ENCODE assay signal across 1 cellular context in genomic region chr1:41003640-41004220, GRCh38.
A peak's percentile ranks its signal among the peaks of the same experiment; 100 is the strongest.
TF ChIP-seq lines count a peak whose summit lies in the region.

No MANE protein-coding gene starts in this region.

TF ChIP-seq in K562, 482 proteins besides CTCF, POLR2A, EP300 and RAD21 (continued from another document and continues in another):
- TF ChIP-seq ARID3A (IDR thresholded peaks at IDR 0.05; ENCODE audit: borderline replicate concordance, low read depth, low read length), result peak; percentile 57; the same call in 1 of the 2 replicates
- TF ChIP-seq SPI1 (IDR thresholded peaks at IDR 0.05; ENCODE audit: borderline replicate concordance, low read depth, low read length), result peak; percentile 86
- peak; percentile 96 for TF ChIP-seq MEIS2 (IDR thresholded peaks at IDR 0.05; ENCODE audit: partially characterized antibody)
- peak; percentile 97 for TF ChIP-seq MXI1 (IDR thresholded peaks at IDR 0.05; ENCODE audit: low read depth, low read length)
- TF ChIP-seq ZNF740 (CRISPR knock-in tag; IDR thresholded peaks at IDR 0.05), result no peak
- no peak for TF ChIP-seq ZNF740 (tag; IDR thresholded peaks at IDR 0.05)
- TF ChIP-seq ZFP91 (CRISPR knock-in tag; IDR thresholded peaks at IDR 0.05), result no peak
- TF ChIP-seq PHF21A (IDR thresholded peaks at IDR 0.05; ENCODE audit: borderline replicate concordance, low read depth), result no peak; the same call in 1 of the 2 replicates
- peak; percentile 56; the same call in 1 of the 2 replicates for TF ChIP-seq E2F1 (CRISPR knock-in tag; IDR thresholded peaks at IDR 0.05)
- peak; percentile 47; the same call in 1 of the 2 replicates for TF ChIP-seq ETV5 (CRISPR knock-in tag; IDR thresholded peaks at IDR 0.05; ENCODE audit: low read depth)
- TF ChIP-seq MITF (IDR thresholded peaks at IDR 0.05), result peak; percentile 99
- TF ChIP-seq BCLAF1 (IDR thresholded peaks at IDR 0.05; ENCODE audit: borderline replicate concordance in 1 of 2, control insufficient read depth in 1 of 2, low read depth in 2 of 2, low read length in 1 of 2), result 0 out of 4 replicates have a peak, but pooled peaks of 1 of the 2 experiments have one; percentile 73
- TF ChIP-seq GATA2 (CRISPR knock-in tag; IDR thresholded peaks at IDR 0.05), result peak; percentile 98
- TF ChIP-seq DMBX1 (CRISPR knock-in tag; IDR thresholded peaks at IDR 0.05; ENCODE audit: borderline replicate concordance), result peak; percentile 80
- TF ChIP-seq ZBTB2 (IDR thresholded peaks at IDR 0.05), result peak; percentile 46; the same call in 1 of the 2 replicates
- peak; percentile 90 for TF ChIP-seq ZNF24 (IDR thresholded peaks at IDR 0.05)
- TF ChIP-seq POLR2AphosphoS5 (IDR thresholded peaks at IDR 0.05; ENCODE audit: control insufficient read depth, insufficient read depth, low read depth, low read length), result peak; percentile 98
- no peak for TF ChIP-seq SLC30A9 (CRISPR knock-in tag; IDR thresholded peaks at IDR 0.05)
- TF ChIP-seq FOSL1 (tag; conservative IDR thresholded peaks at IDR 0.05), result peak; percentile 95
- TF ChIP-seq ZKSCAN8 (CRISPR knock-in tag; IDR thresholded peaks at IDR 0.05), result peak; percentile 53; the same call in 1 of the 2 replicates
- TF ChIP-seq UBTF (IDR thresholded peaks at IDR 0.05; ENCODE audit: borderline replicate concordance in 1 of 2, low read depth in 2 of 2, low read length in 2 of 2), result 0 out of 4 replicates have a peak, but pooled peaks of 1 of the 2 experiments have one; percentile 59
- peak; percentile 98 for TF ChIP-seq MYNN (IDR thresholded peaks at IDR 0.05)
- no peak for TF ChIP-seq MYNN (CRISPR knock-in tag; IDR thresholded peaks at IDR 0.05)
- TF ChIP-seq ZNF324 (CRISPR knock-in tag; IDR thresholded peaks at IDR 0.05), result no peak
- TF ChIP-seq MTA3 (IDR thresholded peaks at IDR 0.05; ENCODE audit: borderline replicate concordance), result peak; percentile 92
- no peak for TF ChIP-seq HIVEP1 (CRISPR knock-in tag; IDR thresholded peaks at IDR 0.05)
- TF ChIP-seq ZNF175 (CRISPR knock-in tag; IDR thresholded peaks at IDR 0.05; ENCODE audit: low read depth), result peak; percentile 83; the same call in 1 of the 2 replicates
- peak; percentile 65; the same call in 1 of the 2 replicates for TF ChIP-seq HOXB6 (CRISPR knock-in tag; IDR thresholded peaks at IDR 0.05; ENCODE audit: borderline replicate concordance)
- TF ChIP-seq ZNF232 (CRISPR knock-in tag; IDR thresholded peaks at IDR 0.05), result no peak
- TF ChIP-seq ETS2 (tag; IDR thresholded peaks at IDR 0.05; ENCODE audit: borderline replicate concordance, poor library complexity, severe bottlenecking), result no peak
- TF ChIP-seq PKNOX1 (IDR thresholded peaks at IDR 0.05), result peak; percentile 87
- peak; percentile 96 for TF ChIP-seq RNF2 (IDR thresholded peaks at IDR 0.05)
- TF ChIP-seq NCOA1 (IDR thresholded peaks at IDR 0.05; ENCODE audit: low read depth), result peak; percentile 76
- TF ChIP-seq ZNF592 (IDR thresholded peaks at IDR 0.05), result peak; percentile 90
- TF ChIP-seq NR2C1 (IDR thresholded peaks at IDR 0.05), result peak; percentile 26; the same call in 1 of the 2 replicates
- TF ChIP-seq NR2C1 (tag; IDR thresholded peaks at IDR 0.05), result no peak
- peak; percentile 99 to 100 for TF ChIP-seq SIN3A (IDR thresholded peaks at IDR 0.05; ENCODE audit: borderline replicate concordance in 2 of 2, control insufficient read depth in 1 of 2, low read depth in 2 of 2, low read length in 2 of 2)
- TF ChIP-seq MYC (IDR thresholded peaks at IDR 0.05; ENCODE audit: low read depth, low read length), result peak; percentile 98
- no peak for TF ChIP-seq MYC (CRISPR knock-in tag; IDR thresholded peaks at IDR 0.05; ENCODE audit: borderline replicate concordance, low read depth)
- no peak for TF ChIP-seq RBM17 (IDR thresholded peaks at IDR 0.05; ENCODE audit: borderline replicate concordance, low read depth, low read length)
- TF ChIP-seq SREBF2 (CRISPR knock-in tag; IDR thresholded peaks at IDR 0.05), result no peak
- peak; percentile 97 for TF ChIP-seq CBFA2T3 (IDR thresholded peaks at IDR 0.05)
- TF ChIP-seq ZNF253 (CRISPR knock-in tag; conservative IDR thresholded peaks at IDR 0.05), result no peak
- TF ChIP-seq POLR3G (IDR thresholded peaks at IDR 0.05; ENCODE audit: extremely low read depth, insufficient read length, insufficient replicate concordance), result no peak
